1 cellular context compared by ENCODE assay signal in the genomic region with DNA sequence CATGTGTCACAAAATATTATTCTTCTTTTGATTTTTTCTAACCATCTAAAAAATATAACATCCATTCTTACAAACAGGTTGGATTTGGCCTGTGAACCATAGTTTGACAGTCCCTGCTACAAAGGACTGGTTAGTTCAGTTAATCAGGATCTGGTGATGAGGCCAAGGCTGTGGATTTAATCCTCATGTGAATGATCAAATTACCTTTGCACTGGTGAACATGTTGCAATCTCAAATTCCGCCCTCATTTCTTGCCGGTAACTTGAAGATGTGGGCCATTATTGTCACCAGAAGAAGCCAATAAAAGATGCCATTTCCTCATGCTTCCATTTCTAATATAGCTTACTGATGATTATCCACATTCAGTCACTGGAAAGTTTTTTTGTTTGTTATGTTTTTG.
TF ChIP-seq lines count a peak whose summit lies in the region.

No MANE protein-coding gene starts in this region.

TF ChIP-seq in HEK293, 187 proteins besides CTCF, POLR2A, EP300 and RAD21 (continued from another document):
- TF ChIP-seq, protein P1, sequence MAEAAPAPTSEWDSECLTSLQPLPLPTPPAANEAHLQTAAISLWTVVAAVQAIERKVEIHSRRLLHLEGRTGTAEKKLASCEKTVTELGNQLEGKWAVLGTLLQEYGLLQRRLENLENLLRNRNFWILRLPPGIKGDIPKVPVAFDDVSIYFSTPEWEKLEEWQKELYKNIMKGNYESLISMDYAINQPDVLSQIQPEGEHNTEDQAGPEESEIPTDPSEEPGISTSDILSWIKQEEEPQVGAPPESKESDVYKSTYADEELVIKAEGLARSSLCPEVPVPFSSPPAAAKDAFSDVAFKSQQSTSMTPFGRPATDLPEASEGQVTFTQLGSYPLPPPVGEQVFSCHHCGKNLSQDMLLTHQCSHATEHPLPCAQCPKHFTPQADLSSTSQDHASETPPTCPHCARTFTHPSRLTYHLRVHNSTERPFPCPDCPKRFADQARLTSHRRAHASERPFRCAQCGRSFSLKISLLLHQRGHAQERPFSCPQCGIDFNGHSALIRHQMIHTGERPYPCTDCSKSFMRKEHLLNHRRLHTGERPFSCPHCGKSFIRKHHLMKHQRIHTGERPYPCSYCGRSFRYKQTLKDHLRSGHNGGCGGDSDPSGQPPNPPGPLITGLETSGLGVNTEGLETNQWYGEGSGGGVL (tag by site-specific recombination; IDR thresholded peaks at IDR 0.05) = no peak
- no peak for TF ChIP-seq ZNF521 (tag by site-specific recombination; IDR thresholded peaks at IDR 0.05)
- TF ChIP-seq TRIM28 (IDR thresholded peaks at IDR 0.05; ENCODE audit: borderline replicate concordance, low read length) = peak; percentile 29; the same call in 1 of the 2 replicates
- TF ChIP-seq, protein P2, sequence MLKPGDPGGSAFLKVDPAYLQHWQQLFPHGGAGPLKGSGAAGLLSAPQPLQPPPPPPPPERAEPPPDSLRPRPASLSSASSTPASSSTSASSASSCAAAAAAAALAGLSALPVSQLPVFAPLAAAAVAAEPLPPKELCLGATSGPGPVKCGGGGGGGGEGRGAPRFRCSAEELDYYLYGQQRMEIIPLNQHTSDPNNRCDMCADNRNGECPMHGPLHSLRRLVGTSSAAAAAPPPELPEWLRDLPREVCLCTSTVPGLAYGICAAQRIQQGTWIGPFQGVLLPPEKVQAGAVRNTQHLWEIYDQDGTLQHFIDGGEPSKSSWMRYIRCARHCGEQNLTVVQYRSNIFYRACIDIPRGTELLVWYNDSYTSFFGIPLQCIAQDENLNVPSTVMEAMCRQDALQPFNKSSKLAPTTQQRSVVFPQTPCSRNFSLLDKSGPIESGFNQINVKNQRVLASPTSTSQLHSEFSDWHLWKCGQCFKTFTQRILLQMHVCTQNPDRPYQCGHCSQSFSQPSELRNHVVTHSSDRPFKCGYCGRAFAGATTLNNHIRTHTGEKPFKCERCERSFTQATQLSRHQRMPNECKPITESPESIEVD (tag by site-specific recombination; IDR thresholded peaks at IDR 0.05) = no peak
